8 cellular contexts compared by ENCODE assay signal in the genomic region with DNA sequence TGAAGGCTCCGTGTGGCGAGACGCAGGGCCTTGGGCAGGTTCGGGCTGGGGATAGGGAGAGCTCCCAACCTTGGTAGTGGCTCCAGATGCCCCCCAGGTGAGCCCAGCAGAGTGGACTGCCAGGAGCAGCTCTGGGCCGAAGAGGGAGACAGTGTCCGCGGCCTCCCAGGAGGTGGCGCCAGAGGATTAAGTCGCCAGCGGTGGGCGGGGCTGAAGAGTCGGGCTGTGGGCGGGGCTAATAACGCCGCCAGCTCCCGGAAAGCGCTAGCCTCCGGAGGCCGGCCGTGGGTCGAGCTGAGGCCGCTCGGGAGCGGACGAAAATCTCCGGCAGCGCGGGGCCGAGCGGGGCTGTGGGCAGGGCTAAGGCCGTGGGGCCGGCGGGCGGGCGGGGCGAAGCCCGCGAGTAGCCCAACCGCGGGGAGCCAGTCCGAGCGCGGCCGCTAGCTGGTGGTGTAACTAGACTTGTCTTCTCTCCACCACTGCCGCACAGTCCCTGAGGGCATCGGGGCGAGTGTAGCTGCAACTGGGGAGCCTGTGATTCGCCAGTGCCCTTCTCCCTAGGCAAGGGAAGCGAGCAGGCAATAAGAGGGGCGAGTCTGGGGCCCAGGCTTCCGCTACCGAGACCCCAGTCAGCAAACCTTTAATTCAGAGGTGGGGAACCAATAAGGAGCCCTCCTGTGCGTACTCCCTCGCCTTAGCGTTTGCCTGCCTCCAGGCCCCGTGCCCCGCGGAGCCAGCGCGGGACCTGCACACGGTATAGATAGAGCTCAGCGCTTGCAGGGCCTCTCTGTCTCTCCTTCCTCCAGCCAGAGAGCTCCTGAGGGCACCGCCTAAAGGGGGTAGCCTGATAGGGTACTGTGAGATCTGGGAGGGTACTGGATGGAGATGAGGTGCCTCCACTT. TPM values are rescaled to one million over a fixed set of nuclear protein-coding genes. Genes with fewer than 3 reads are reported as not detected.
DNase-seq lines count a peak whose midpoint lies in the region; ATAC-seq and TF ChIP-seq lines count a peak whose summit lies in the region.

No MANE protein-coding gene starts in this region.

- H2BK120ac ChIP-seq in IMR-90 (ENCODE audit: low read depth, low read length): no peak overlapping the region

- no TSS peak for BruUV-seq in IMR-90 (replicated peaks; lab: Mats Ljungman, UMichigan)

- H4K20me1 ChIP-seq in IMR-90 (ENCODE audit: insufficient read depth, low read length): no peaks in the 10 kb centered on the region; the same call in 1 of the 2 replicates
- H4K20me1 ChIP-seq in OCI-LY3 (ENCODE audit: insufficient read depth, low read length): no peaks in the 10 kb centered on the region

- H3K4me1 ChIP-seq in IMR-90 (ENCODE audit: control insufficient read depth, insufficient read depth, low read length): peaks cover 12% of the 10 kb centered on the region
- H3K4me1 ChIP-seq in OCI-LY3 (ENCODE audit: low read length): peaks cover 8% of the 10 kb centered on the region
- peaks cover 7% of the 10 kb centered on the region for H3K4me1 ChIP-seq in mucosa of descending colon (ENCODE audit: low read depth)

- no peak overlapping the region for H4K91ac ChIP-seq in IMR-90 (ENCODE audit: insufficient read depth, low read depth, low read length)

- H2BK20ac ChIP-seq in IMR-90 (ENCODE audit: low read depth, low read length): no peak overlapping the region

- peaks cover 7% of the 10 kb centered on the region for H3K27me3 ChIP-seq in IMR-90 (ENCODE audit: control insufficient read depth, insufficient read depth, low read length)
- H3K27me3 ChIP-seq in OCI-LY3 (ENCODE audit: low read depth, low read length): peaks cover 18% of the 10 kb centered on the region

- H3K4me3 ChIP-seq in IMR-90 (ENCODE audit: insufficient read depth, low read depth, low read length) (peak overlapping the region; percentile 44), OCI-LY3 (ENCODE audit: low read length) (peak overlapping the region; percentile 84), mucosa of descending colon (peak overlapping the region; percentile 4)

- peak overlapping the region; percentile 38; the same call in 1 of the 2 replicates for H3K23ac ChIP-seq in IMR-90 (ENCODE audit: low read depth, low read length)

- no peak overlapping the region for H4K5ac ChIP-seq in IMR-90 (ENCODE audit: low read depth, low read length)

- H3K9ac ChIP-seq in IMR-90 (ENCODE audit: low read depth, low read length) (peak overlapping the region; percentile 40), OCI-LY3 (ENCODE audit: low read length) (peak overlapping the region; percentile 69)

- H3K27ac ChIP-seq in IMR-90 (ENCODE audit: insufficient read depth, low read length) (peak overlapping the region; percentile 20; the same call in 1 of the 2 replicates), OCI-LY3 (ENCODE audit: low read length) (peak overlapping the region; percentile 25)

- ATAC-seq in GM21528 (IDR thresholded peaks at IDR 0.05; ENCODE audit: low FRiP score, unreplicated experiment): peak; percentile 97
- peak; percentile 99 for ATAC-seq in IMR-90 (ENCODE audit: low read depth)
- ATAC-seq in mucosa of descending colon: peak; percentile 98

- dilution Hi-C loops in IMR-90 (cut with HindIII; ENCODE audit: low sequenced_read_pairs, unreplicated experiment): no loop called here

- peak overlapping the region in 1 of 2 experiments; percentile 55; a peak in 1 of 4 replicates for H4K8ac ChIP-seq in IMR-90 (ENCODE audit: low read depth in 2 of 2, low read length in 2 of 2)

- H3K18ac ChIP-seq in IMR-90 (ENCODE audit: low read depth, low read length): no peak overlapping the region

- no peak overlapping the region for H2AK5ac ChIP-seq in IMR-90 (ENCODE audit: low read depth, low read length)

- peak; percentile 46; the same call in 1 of the 2 replicates for TF ChIP-seq POLR2A in IMR-90 (IDR thresholded peaks at IDR 0.05; ENCODE audit: low read depth, low read length)

- no peaks in the 10 kb centered on the region for H3K79me2 ChIP-seq in OCI-LY3 (ENCODE audit: low read length)

- H3K36me3 ChIP-seq in IMR-90 (ENCODE audit: control insufficient read depth, insufficient read depth, low read length): no peaks in the 10 kb centered on the region
- H3K36me3 ChIP-seq in OCI-LY3 (replicated peaks; ENCODE audit: low read depth, low read length): no peaks in the 10 kb centered on the region
- no peaks in the 10 kb centered on the region for H3K36me3 ChIP-seq in mucosa of descending colon (ENCODE audit: low read depth)

- CTCF ChIA-PET in IMR-90 (lab: Yijun Ruan, JAX): interaction anchor here (0.6 to 2.1 kb wide), 27 partner anchors 11 to 299 kb away, joined by 3 to 23 read pairs (median 3); a partner anchor contains a TSS

- 0% methylated on average over 21 of the region's 63 CpGs; no CpG with 5 or more reads in 1 of the 2 experiments for WGBS in IMR-90 (ENCODE audit: extremely low coverage in 2 of 2, insufficient read length in 1 of 2), 2 experiments

- peak overlapping the region; percentile 82 for H2AK9ac ChIP-seq in IMR-90 (replicated peaks; ENCODE audit: low read depth, low read length, poor library complexity)

- no peak overlapping the region for H2BK15ac ChIP-seq in IMR-90 (ENCODE audit: low read depth, low read length)

- TF ChIP-seq CTCF in IMR-90 (conservative IDR thresholded peaks at IDR 0.05; ENCODE audit: low read depth, low read length) (peak; percentile 91), OCI-LY3 (IDR thresholded peaks at IDR 0.05; ENCODE audit: low read depth, low read length) (peak; percentile 91), mucosa of descending colon (IDR thresholded peaks at IDR 0.05) (peak; percentile 72)

- H2AFZ ChIP-seq in IMR-90 (replicated peaks; ENCODE audit: low read length, poor library complexity): peak overlapping the region; percentile 94
- H2AFZ ChIP-seq in OCI-LY3 (ENCODE audit: low read depth, low read length): peak overlapping the region; percentile 67

- POLR2A ChIA-PET in IMR-90 (lab: Charles Lee; ENCODE audit: unreplicated experiment): interaction anchor here (0.5 to 0.6 kb wide), 2 partner anchors 25 to 116 kb away, joined by 5 to 8 read pairs; no protein-coding TSS in a partner anchor

- H3K9me3 ChIP-seq in IMR-90 (ENCODE audit: control insufficient read depth, insufficient read depth, low read length): no peaks in the 10 kb centered on the region
- no peaks in the 10 kb centered on the region for H3K9me3 ChIP-seq in OCI-LY3 (ENCODE audit: insufficient read depth, low read length)
- no peaks in the 10 kb centered on the region for H3K9me3 ChIP-seq in mucosa of descending colon

- no peak overlapping the region for H2BK5ac ChIP-seq in IMR-90 (ENCODE audit: low read depth, low read length, poor library complexity, severe bottlenecking)

- intact Hi-C loops in IMR-90 (cut with micrococcal nuclease): loop anchor here (1.0 kb wide), 1 partner anchor 131 kb away; no protein-coding TSS in a partner anchor
- intact Hi-C loops in mucosa of descending colon (cut with DNase I, micrococcal nuclease): loop anchor here (5.0 kb wide), 2 partner anchors 127 to 132 kb away; a partner anchor contains a TSS

- peaks cover 9% of the 10 kb centered on the region; the same call in 1 of the 2 replicates for H3K9me1 ChIP-seq in IMR-90 (ENCODE audit: insufficient read depth, low read length)

- peak overlapping the region; percentile 3; the same call in 1 of the 2 replicates for H3K14ac ChIP-seq in IMR-90 (replicated peaks; ENCODE audit: low read depth, low read length)

- no peaks in the 10 kb centered on the region for H3K79me1 ChIP-seq in IMR-90 (ENCODE audit: low read depth in 1 of 2, low read length in 2 of 2)

- H3K56ac ChIP-seq in IMR-90 (ENCODE audit: extremely low read depth, insufficient read depth, low read length): no peak overlapping the region

- peak; percentile 79 for DNase-seq in DMS153 (lab: John Stamatoyannopoulos, UW)
- DNase-seq in IMR-90: peak; percentile 91
- peak; percentile 88 for DNase-seq in activated T-cell treated with anti-CD3 and anti-CD28 coated beads for 24 hours (ENCODE audit: low read depth)
- DNase-seq in epidermal melanocyte (ENCODE audit: insufficient read length, low spot score): peak; percentile 89
- peak; percentile 94 to 96 (median 95) for DNase-seq in mucosa of descending colon
- DNase-seq in stimulated activated CD8-positive, alpha-beta memory T cell treated with anti-CD3 and anti-CD28 coated beads, Interleukin-4, amount 100 ng/mL, for 1 hour (ENCODE audit: low read depth in 2 of 2, low spot score in 1 of 2): peak; percentile 88

- in situ Hi-C loops in IMR-90 (cut with MboI; ENCODE audit: low sequenced_read_pairs): loop anchor here (5.0 kb wide), 1 partner anchor 137 kb away; no protein-coding TSS in a partner anchor

- H3K4ac ChIP-seq in IMR-90 (ENCODE audit: low read depth, low read length): no peak overlapping the region

- peak overlapping the region; percentile 82 for H3K4me2 ChIP-seq in IMR-90 (ENCODE audit: low read depth, low read length)
- peak overlapping the region; percentile 91 for H3K4me2 ChIP-seq in OCI-LY3 (ENCODE audit: low read length)

- peak; percentile 91 for TF ChIP-seq RAD21 in IMR-90 (IDR thresholded peaks at IDR 0.05; ENCODE audit: low read length)

TF ChIP-seq in IMR-90, 13 proteins besides CTCF, POLR2A, EP300 and RAD21 (continues in another document):
- TF ChIP-seq CHD1 (IDR thresholded peaks at IDR 0.05; ENCODE audit: low read depth, low read length) (no peak), NFE2L2 (IDR thresholded peaks at IDR 0.05; ENCODE audit: low read depth, low read length) (no peak), CEBPB (IDR thresholded peaks at IDR 0.05; ENCODE audit: low read depth, low read length) (no peak), RFX5 (IDR thresholded peaks at IDR 0.05; ENCODE audit: low read depth, low read length) (0 out of 2 replicates have a peak, but pooled peaks have one; percentile 2), SMC3 (IDR thresholded peaks at IDR 0.05; ENCODE audit: low read depth, low read length) (peak; percentile 82), MAFK (IDR thresholded peaks at IDR 0.05; ENCODE audit: low read depth, low read length) (no peak), MAZ (IDR thresholded peaks at IDR 0.05; ENCODE audit: borderline replicate concordance, low read depth, low read length) (peak; percentile 74; the same call in 1 of the 2 replicates)
- TF ChIP-seq, protein P1, sequence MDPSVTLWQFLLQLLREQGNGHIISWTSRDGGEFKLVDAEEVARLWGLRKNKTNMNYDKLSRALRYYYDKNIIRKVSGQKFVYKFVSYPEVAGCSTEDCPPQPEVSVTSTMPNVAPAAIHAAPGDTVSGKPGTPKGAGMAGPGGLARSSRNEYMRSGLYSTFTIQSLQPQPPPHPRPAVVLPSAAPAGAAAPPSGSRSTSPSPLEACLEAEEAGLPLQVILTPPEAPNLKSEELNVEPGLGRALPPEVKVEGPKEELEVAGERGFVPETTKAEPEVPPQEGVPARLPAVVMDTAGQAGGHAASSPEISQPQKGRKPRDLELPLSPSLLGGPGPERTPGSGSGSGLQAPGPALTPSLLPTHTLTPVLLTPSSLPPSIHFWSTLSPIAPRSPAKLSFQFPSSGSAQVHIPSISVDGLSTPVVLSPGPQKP (IDR thresholded peaks at IDR 0.05; ENCODE audit: borderline replicate concordance, low read depth, low read length): no peak

RNA-seq across cellular contexts. Expression of a gene that starts 14.4 kb away (rescaled TPM):
- under 0.01 TPM in 2 replicates for total RNA-seq in IMR-90 (2012; rRNA removed)
- 0.03 and 0.04 TPM in 2 replicates for polyA plus RNA-seq in IMR-90 (2012; rRNA removed)
- polyA plus RNA-seq in IMR-90 (2012; cell fraction: cytosol; rRNA removed): under 0.01 and 0.02 TPM in 2 replicates
- 0.03 and 0.04 TPM in 2 replicates for polyA plus RNA-seq in IMR-90 (2012; cell fraction: nucleus; rRNA removed; ENCODE audit: low replicate concordance)
- 1 to 10 TPM in 1 of 3 donors, under 1 TPM in 2; 0.17 to 1.2 (median 0.36) TPM for total RNA-seq in mucosa of descending colon

Comparison
In these comparisons a context has a peak if more than half of its experiments do, and no peak if none do; other contexts are left out.
1. Peak in every context shown above with its lines: DNase-seq, ATAC-seq, H3K4me3 ChIP-seq and H3K27ac ChIP-seq.
2. H3K4me3 ChIP-seq: peak in every context shown above with its lines; median percentile 84 in OCI-LY3; 44 in IMR-90; 4 in mucosa of descending colon.